8 cellular contexts compared by ENCODE assay signal in genomic region chr1:151990856-151991198, GRCh38. TPM values are rescaled to one million over a fixed set of nuclear protein-coding genes. Genes with fewer than 3 reads are reported as not detected.
A peak's percentile ranks its signal among the peaks of the same experiment; 100 is the strongest.
DNase-seq lines count a peak whose midpoint lies in the region; ATAC-seq and TF ChIP-seq lines count a peak whose summit lies in the region.

No MANE protein-coding gene starts in this region.

- H3K27ac Mint-ChIP-seq in Calu3 (ENCODE audit: unreplicated experiment) = peak overlapping the region; percentile 88
- H3K27ac Mint-ChIP-seq in central memory CD8-positive, alpha-beta T cell (ENCODE audit: low read depth) = no peak overlapping the region
- peak overlapping the region; percentile 54 to 94 (median 80) for H3K27ac Mint-ChIP-seq in nephron

- no TSS peak for BruUV-seq in Calu3 (replicated peaks; lab: Mats Ljungman, UMichigan)

- H3K27me3 Mint-ChIP-seq in Calu3 (ENCODE audit: unreplicated experiment) = no peaks in the 10 kb centered on the region
- no peaks in the 10 kb centered on the region for H3K27me3 Mint-ChIP-seq in central memory CD8-positive, alpha-beta T cell
- peaks cover 19% of the 10 kb centered on the region for H3K27me3 Mint-ChIP-seq in nephron (ENCODE audit: low read depth)

- peaks cover 59% of the 10 kb centered on the region for H3K4me1 Mint-ChIP-seq in Calu3 (ENCODE audit: low read depth, unreplicated experiment)
- peaks cover 74% of the 10 kb centered on the region for H3K4me1 Mint-ChIP-seq in central memory CD8-positive, alpha-beta T cell
- peaks cover 60% of the 10 kb centered on the region for H3K4me1 Mint-ChIP-seq in nephron

- H3K9me3 Mint-ChIP-seq in Calu3 (ENCODE audit: low read depth, unreplicated experiment) = no peaks in the 10 kb centered on the region
- no peaks in the 10 kb centered on the region for H3K9me3 Mint-ChIP-seq in central memory CD8-positive, alpha-beta T cell
- no peaks in the 10 kb centered on the region for H3K9me3 Mint-ChIP-seq in nephron

- H3K36me3 Mint-ChIP-seq in Calu3 (ENCODE audit: insufficient read depth, unreplicated experiment) (peaks cover 93% of the 10 kb centered on the region), nephron (ENCODE audit: low read depth) (peaks cover 5% of the 10 kb centered on the region)
- H3K36me3 Mint-ChIP-seq in central memory CD8-positive, alpha-beta T cell (ENCODE audit: insufficient read depth) = peaks cover 32% of the 10 kb centered on the region

- TF ChIP-seq CTCF in Calu3 (IDR thresholded peaks at IDR 0.05; ENCODE audit: unreplicated experiment) (no peak), nephron (IDR thresholded peaks at IDR 0.05; ENCODE audit: unreplicated experiment in 3 of 3) (no peak), dorsolateral prefrontal cortex (IDR thresholded peaks at IDR 0.05 in 54 of 56, conservative IDR thresholded peaks at IDR 0.05 in 2 of 56; ENCODE audit: low read depth in 1 of 56, partially characterized antibody in 56 of 56) (no peak)

- H3K4me3 Mint-ChIP-seq in Calu3 (ENCODE audit: low read depth, unreplicated experiment) = peak overlapping the region; percentile 90
- H3K4me3 Mint-ChIP-seq in central memory CD8-positive, alpha-beta T cell = peak overlapping the region; percentile 98
- H3K4me3 Mint-ChIP-seq in nephron = peak overlapping the region; percentile 91 to 96 (median 94)

- peak overlapping the region in 2 of 59 donors; percentile 9 to 16 for H3K4me3 ChIP-seq in dorsolateral prefrontal cortex

- CTCF ChIA-PET in Calu3 (lab: Charles Lee) = interaction anchor here (0.8 to 5.9 kb wide), 2 partner anchors 15 to 23 kb away, joined by 4 to 46 read pairs; no protein-coding TSS in a partner anchor

- peak; percentile 60 for DNase-seq in Calu3
- peak; percentile 83 for DNase-seq in M059J (ENCODE audit: low read depth)
- DNase-seq in central memory CD8-positive, alpha-beta T cell (ENCODE audit: low spot score in 2 of 2) = no peak
- no peak for DNase-seq in UCSD-AML1 (lab: John Stamatoyannopoulos, UW; ENCODE audit: unreplicated experiment)
- no peak for DNase-seq in dorsolateral prefrontal cortex

- H3K27ac ChIP-seq in dorsolateral prefrontal cortex = no peak overlapping the region

- intact Hi-C loops in Calu3 (cut with micrococcal nuclease; ENCODE audit: unreplicated experiment) = no loop called here
- intact Hi-C loops in dorsolateral prefrontal cortex (cut with DNase I) = no loop called here

- H3K27me3 ChIP-seq in dorsolateral prefrontal cortex = peaks cover 0 to 47% (median 12%) of the 10 kb centered on the region in 45 donors

- ATAC-seq in central memory CD8-positive, alpha-beta T cell (replicated peaks; ENCODE audit: extremely low read depth, poor library complexity, severe bottlenecking) = no peak
- no peak for ATAC-seq in GM21619 (IDR thresholded peaks at IDR 0.05; ENCODE audit: unreplicated experiment)
- ATAC-seq in HG03571 (IDR thresholded peaks at IDR 0.05; ENCODE audit: unreplicated experiment) = no peak

RNA-seq across cellular contexts. Expression of gene S100A10, which starts 2.8 kb away (rescaled TPM):
- total RNA-seq in Calu3 (2022) = 882 and 921 TPM in 2 replicates
- 120 and 154 TPM in 2 replicates for total RNA-seq in M059J (2014; rRNA removed; shearing (Covaris generic))
- 100 to 1,000 TPM in 2 of 120 experiments, 10 to 100 TPM in 118; 11.5 to 123 (median 26.9) TPM for total RNA-seq in dorsolateral prefrontal cortex

RNA-seq across cellular contexts. Expression of gene S100A11, which starts 46.0 kb away (rescaled TPM):
- total RNA-seq in Calu3 (2022) = 1,217 and 1,326 TPM in 2 replicates
- 784 and 824 TPM in 2 replicates for total RNA-seq in M059J (2014; rRNA removed; shearing (Covaris generic))
- total RNA-seq in dorsolateral prefrontal cortex = 100 to 1,000 TPM in 2 of 120 experiments, 10 to 100 TPM in 110, 1 to 10 TPM in 8; 7.0 to 134 (median 22.1) TPM

Comparison
In these comparisons a context has a peak if more than half of its experiments do, and no peak if none do; other contexts are left out.
1. DNase-seq: peak in Calu3 (single experiment) and M059J (single experiment); none in central memory CD8-positive, alpha-beta T cell (0 of 2), UCSD-AML1 (single experiment) and dorsolateral prefrontal cortex (0 of 10).
2. Peak in every context shown above with its lines, with median percentiles within 50 percentile points of each other: H3K4me3 Mint-ChIP-seq.